ENCODE assay signal across 1 cellular context in the genomic region with DNA sequence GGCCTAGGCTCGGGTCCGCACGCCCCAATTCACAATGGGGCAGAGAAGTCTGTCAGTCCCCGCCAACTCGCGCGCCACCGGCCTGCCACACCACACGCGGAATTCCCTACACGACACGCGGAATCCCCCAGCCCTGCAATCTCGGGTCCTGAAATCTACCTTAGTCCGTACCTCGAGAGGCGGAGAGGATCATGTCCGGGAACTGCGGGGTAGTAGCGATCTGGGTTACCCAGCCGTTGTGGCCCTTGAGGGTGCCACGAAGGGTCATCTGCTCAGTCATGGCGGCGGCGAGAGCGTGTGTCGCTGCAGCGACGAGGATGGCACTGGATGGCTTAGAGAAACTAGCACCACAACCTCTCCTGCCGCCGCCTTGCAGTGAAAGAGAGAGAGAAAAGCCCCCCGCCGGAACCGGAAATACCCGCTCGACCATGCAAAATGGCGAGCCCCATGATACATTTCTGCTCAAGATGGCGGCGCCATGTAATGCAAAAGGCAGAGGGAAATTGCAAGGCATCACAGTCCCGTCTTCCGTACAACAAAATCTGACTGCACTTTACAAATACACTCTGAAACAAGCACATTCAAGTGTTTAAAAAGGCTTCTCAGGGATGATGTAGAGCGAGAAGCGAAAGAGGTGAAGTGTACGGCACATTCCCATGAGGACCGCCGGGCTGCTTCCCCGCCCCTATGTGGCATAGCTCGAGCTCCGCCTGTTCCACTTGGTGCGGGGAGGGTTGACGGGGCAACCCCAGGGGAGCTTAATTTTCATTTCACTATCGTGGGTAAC.
A peak's percentile ranks its signal among the peaks of the same experiment; 100 is the strongest.
TF ChIP-seq lines count a peak whose summit lies in the region.

Gene RACK1 (minus strand): TSS at position 386 of the 787 bp plus-strand sequence. CDS start 106 bp downstream, at position 280.

TF ChIP-seq in HepG2, 621 proteins besides CTCF, POLR2A, EP300 and RAD21 (continued from another document and continues in another):
- TF ChIP-seq HMGXB3 (CRISPR knock-in tag; IDR thresholded peaks at IDR 0.05; ENCODE audit: borderline replicate concordance): peak; percentile 63
- no peak; the same call in 1 of the 2 replicates for TF ChIP-seq ZNF777 (CRISPR knock-in tag; IDR thresholded peaks at IDR 0.05)
- peak; percentile 44; the same call in 1 of the 2 replicates for TF ChIP-seq ETV6 (CRISPR knock-in tag; conservative IDR thresholded peaks at IDR 0.05)
- no peak for TF ChIP-seq RAD51 (IDR thresholded peaks at IDR 0.05; ENCODE audit: borderline replicate concordance)
- TF ChIP-seq, protein P1, sequence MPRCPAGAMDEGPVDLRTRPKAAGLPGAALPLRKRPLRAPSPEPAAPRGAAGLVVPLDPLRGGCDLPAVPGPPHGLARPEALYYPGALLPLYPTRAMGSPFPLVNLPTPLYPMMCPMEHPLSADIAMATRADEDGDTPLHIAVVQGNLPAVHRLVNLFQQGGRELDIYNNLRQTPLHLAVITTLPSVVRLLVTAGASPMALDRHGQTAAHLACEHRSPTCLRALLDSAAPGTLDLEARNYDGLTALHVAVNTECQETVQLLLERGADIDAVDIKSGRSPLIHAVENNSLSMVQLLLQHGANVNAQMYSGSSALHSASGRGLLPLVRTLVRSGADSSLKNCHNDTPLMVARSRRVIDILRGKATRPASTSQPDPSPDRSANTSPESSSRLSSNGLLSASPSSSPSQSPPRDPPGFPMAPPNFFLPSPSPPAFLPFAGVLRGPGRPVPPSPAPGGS (CRISPR knock-in tag; IDR thresholded peaks at IDR 0.05): no peak; the same call in 1 of the 2 replicates
- TF ChIP-seq JDP2 (CRISPR knock-in tag; IDR thresholded peaks at IDR 0.05; ENCODE audit: borderline replicate concordance): no peak
- TF ChIP-seq, protein P2, sequence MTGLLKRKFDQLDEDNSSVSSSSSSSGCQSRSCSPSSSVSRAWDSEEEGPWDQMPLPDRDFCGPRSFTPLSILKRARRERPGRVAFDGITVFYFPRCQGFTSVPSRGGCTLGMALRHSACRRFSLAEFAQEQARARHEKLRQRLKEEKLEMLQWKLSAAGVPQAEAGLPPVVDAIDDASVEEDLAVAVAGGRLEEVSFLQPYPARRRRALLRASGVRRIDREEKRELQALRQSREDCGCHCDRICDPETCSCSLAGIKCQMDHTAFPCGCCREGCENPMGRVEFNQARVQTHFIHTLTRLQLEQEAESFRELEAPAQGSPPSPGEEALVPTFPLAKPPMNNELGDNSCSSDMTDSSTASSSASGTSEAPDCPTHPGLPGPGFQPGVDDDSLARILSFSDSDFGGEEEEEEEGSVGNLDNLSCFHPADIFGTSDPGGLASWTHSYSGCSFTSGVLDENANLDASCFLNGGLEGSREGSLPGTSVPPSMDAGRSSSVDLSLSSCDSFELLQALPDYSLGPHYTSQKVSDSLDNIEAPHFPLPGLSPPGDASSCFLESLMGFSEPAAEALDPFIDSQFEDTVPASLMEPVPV (CRISPR knock-in tag; IDR thresholded peaks at IDR 0.05): peak; percentile 59; the same call in 1 of the 2 replicates
- 0 out of 2 replicates have a peak, but pooled peaks have one; percentile 36 for TF ChIP-seq ERF (CRISPR knock-in tag; IDR thresholded peaks at IDR 0.05)
- TF ChIP-seq ZBTB1 (CRISPR knock-in tag; IDR thresholded peaks at IDR 0.05; ENCODE audit: borderline replicate concordance): no peak
- TF ChIP-seq KDM6A (CRISPR knock-in tag; IDR thresholded peaks at IDR 0.05; ENCODE audit: low read depth): no peak
- peak; percentile 73 for TF ChIP-seq HCFC1 (IDR thresholded peaks at IDR 0.05; ENCODE audit: low read depth, low read length)
- TF ChIP-seq ATF7-NPFF (CRISPR knock-in tag; IDR thresholded peaks at IDR 0.05; ENCODE audit: low read depth): peak; percentile 68; the same call in 1 of the 2 replicates
- 0 out of 2 replicates have a peak, but pooled peaks have one; percentile 80 for TF ChIP-seq ZNF891 (CRISPR knock-in tag; IDR thresholded peaks at IDR 0.05)
- no peak for TF ChIP-seq ZNF329 (CRISPR knock-in tag; IDR thresholded peaks at IDR 0.05; ENCODE audit: low read depth)
- TF ChIP-seq TEAD2 (CRISPR knock-in tag; IDR thresholded peaks at IDR 0.05): no peak
- TF ChIP-seq ZKSCAN8 (CRISPR knock-in tag; IDR thresholded peaks at IDR 0.05; ENCODE audit: borderline replicate concordance): no peak; the same call in 1 of the 2 replicates
- no peak for TF ChIP-seq MIER3 (CRISPR knock-in tag; IDR thresholded peaks at IDR 0.05; ENCODE audit: borderline replicate concordance)
- TF ChIP-seq ZNF556 (CRISPR knock-in tag; IDR thresholded peaks at IDR 0.05; ENCODE audit: borderline replicate concordance): 0 out of 2 replicates have a peak, but pooled peaks have one; percentile 48
- TF ChIP-seq, protein P3, sequence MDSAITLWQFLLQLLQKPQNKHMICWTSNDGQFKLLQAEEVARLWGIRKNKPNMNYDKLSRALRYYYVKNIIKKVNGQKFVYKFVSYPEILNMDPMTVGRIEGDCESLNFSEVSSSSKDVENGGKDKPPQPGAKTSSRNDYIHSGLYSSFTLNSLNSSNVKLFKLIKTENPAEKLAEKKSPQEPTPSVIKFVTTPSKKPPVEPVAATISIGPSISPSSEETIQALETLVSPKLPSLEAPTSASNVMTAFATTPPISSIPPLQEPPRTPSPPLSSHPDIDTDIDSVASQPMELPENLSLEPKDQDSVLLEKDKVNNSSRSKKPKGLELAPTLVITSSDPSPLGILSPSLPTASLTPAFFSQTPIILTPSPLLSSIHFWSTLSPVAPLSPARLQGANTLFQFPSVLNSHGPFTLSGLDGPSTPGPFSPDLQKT (CRISPR knock-in tag; IDR thresholded peaks at IDR 0.05; ENCODE audit: borderline replicate concordance): no peak
- TF ChIP-seq AFF4 (CRISPR knock-in tag; IDR thresholded peaks at IDR 0.05): 0 out of 2 replicates have a peak, but pooled peaks have one; percentile 81
- 0 out of 2 replicates have a peak, but pooled peaks have one; percentile 74 for TF ChIP-seq ZNF280D (CRISPR knock-in tag; IDR thresholded peaks at IDR 0.05)
- peak; percentile 96 for TF ChIP-seq POLR2AphosphoS5 (IDR thresholded peaks at IDR 0.05; ENCODE audit: low read depth, low read length)
- TF ChIP-seq ZNF800 (CRISPR knock-in tag; IDR thresholded peaks at IDR 0.05): no peak
- TF ChIP-seq ZNF335 (CRISPR knock-in tag; IDR thresholded peaks at IDR 0.05): no peak; the same call in 1 of the 2 replicates
- no peak for TF ChIP-seq ZNF550 (CRISPR knock-in tag; IDR thresholded peaks at IDR 0.05; ENCODE audit: borderline replicate concordance)
- TF ChIP-seq TFE3 (CRISPR knock-in tag; IDR thresholded peaks at IDR 0.05): no peak; the same call in 1 of the 2 replicates
- no peak for TF ChIP-seq ZNF256 (CRISPR knock-in tag; conservative IDR thresholded peaks at IDR 0.05)
